8 cellular contexts compared by ENCODE assay signal in the genomic region with DNA sequence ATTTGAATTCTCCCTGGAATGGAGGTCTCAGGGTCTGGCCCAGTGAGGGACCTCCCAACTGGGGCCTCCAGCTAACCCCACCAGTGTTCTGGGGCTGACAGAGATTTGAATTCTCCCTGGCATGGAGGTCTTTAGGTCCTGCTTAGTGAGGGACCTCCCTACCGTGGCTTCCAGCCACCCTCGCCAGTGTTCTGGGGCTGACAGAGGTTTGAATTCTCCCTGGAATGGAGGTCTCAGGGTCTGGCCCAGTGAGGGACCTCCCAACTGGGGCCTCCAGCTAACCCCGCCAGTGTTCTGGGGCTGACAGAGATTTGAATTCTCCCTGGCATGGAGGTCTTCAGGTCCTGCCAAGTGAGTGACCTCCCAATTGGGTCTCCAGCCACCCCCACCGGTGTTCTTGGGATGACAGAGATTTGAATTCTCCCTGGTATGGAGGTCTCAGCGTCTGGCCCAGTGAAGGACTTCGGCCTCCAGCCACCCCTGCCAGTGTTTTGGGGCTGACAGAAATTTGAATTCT.
DNase-seq lines count a peak whose midpoint lies in the region; ATAC-seq, FAIRE-seq and TF ChIP-seq lines count a peak whose summit lies in the region.
"Not testable (repeated sequence)": the region's sequence is repeated elsewhere in the genome, so short reads cannot be mapped to it uniquely, and the experiment has no call there.

No MANE protein-coding gene starts in this region.

- TF ChIP-seq POLR2A in HepG2 (IDR thresholded peaks at IDR 0.05; ENCODE audit: insufficient read depth in 1 of 2, low read depth in 2 of 2, low read length in 2 of 2), result not testable (repeated sequence)

- H3K4me1 Mint-ChIP-seq in activated CD4-positive, alpha-beta memory T cell treated with anti-CD3 and anti-CD28 coated beads for 36 hours (ENCODE audit: low read depth); activated naive CD8-positive, alpha-beta T cell treated with anti-CD3 and anti-CD28 coated beads, Interleukin-2, amount 10 ng/mL, durations not matched to agents 7 days and 5 days: not testable (repeated sequence)

- not testable (repeated sequence) for H3K27ac Mint-ChIP-seq in activated CD4-positive, alpha-beta memory T cell treated with anti-CD3 and anti-CD28 coated beads for 36 hours; activated naive CD8-positive, alpha-beta T cell treated with anti-CD3 and anti-CD28 coated beads, Interleukin-2, amount 10 ng/mL, durations not matched to agents 7 days and 5 days

- H3K79me2 ChIP-seq in HepG2 (ENCODE audit: insufficient read depth, low read length), result not testable (repeated sequence)

- FAIRE-seq in HepG2 (lab: Jason Lieb, UNC); pancreas (lab: Jason Lieb, UNC): not testable (repeated sequence)

- H3K9me3 ChIP-seq in HepG2 (ENCODE audit: low read length); pancreas; aorta (ENCODE audit: control insufficient read depth, low read length): not testable (repeated sequence)

- CTCF ChIA-PET in activated CD4-positive, alpha-beta memory T cell treated with anti-CD3 and anti-CD28 coated beads for 36 hours (lab: Charles Lee); HepG2 (lab: Yijun Ruan, JAX; ENCODE audit: low intra/inter-chr PET ratio, low total read pairs): not testable (repeated sequence)

- not testable (repeated sequence) for H3K27me3 Mint-ChIP-seq in activated CD4-positive, alpha-beta memory T cell treated with anti-CD3 and anti-CD28 coated beads for 36 hours; activated naive CD8-positive, alpha-beta T cell treated with anti-CD3 and anti-CD28 coated beads, Interleukin-2, amount 10 ng/mL, durations not matched to agents 7 days and 5 days

- TF ChIP-seq RAD21 in HepG2 (CRISPR knock-in tag; IDR thresholded peaks at IDR 0.05), result not testable (repeated sequence)

- H3K9me3 Mint-ChIP-seq in activated CD4-positive, alpha-beta memory T cell treated with anti-CD3 and anti-CD28 coated beads for 36 hours; activated naive CD8-positive, alpha-beta T cell treated with anti-CD3 and anti-CD28 coated beads, Interleukin-2, amount 10 ng/mL, durations not matched to agents 7 days and 5 days: not testable (repeated sequence)

- not testable (repeated sequence) for H3K4me3 ChIP-seq in HepG2 (replicated peaks in 1 of 3; ENCODE audit: insufficient read depth in 1 of 3, low read depth in 2 of 3, low read length in 3 of 3); pancreas; aorta (ENCODE audit: low read length in 2 of 2)

- in situ Hi-C loops in HepG2 (cut with HindIII; ENCODE audit: extremely low pct_ligation_motif_present, low pct_unique_long_range_greater_than_20kb), result not testable (repeated sequence)

- H3K4me2 ChIP-seq in HepG2 (ENCODE audit: low read depth, low read length), result not testable (repeated sequence)

- POLR2A ChIA-PET in activated CD4-positive, alpha-beta memory T cell treated with anti-CD3 and anti-CD28 coated beads for 36 hours (lab: Charles Lee); activated naive CD8-positive, alpha-beta T cell treated with anti-CD3 and anti-CD28 coated beads, Interleukin-2, amount 10 ng/mL, durations not matched to agents 7 days and 5 days (lab: Charles Lee); HepG2 (lab: Yijun Ruan, JAX): not testable (repeated sequence)

- not testable (repeated sequence) for H4K20me1 ChIP-seq in HepG2 (ENCODE audit: insufficient read depth, low read length)

- intact Hi-C loops in activated CD4-positive, alpha-beta memory T cell treated with anti-CD3 and anti-CD28 coated beads for 36 hours (cut with micrococcal nuclease); cardiac septum (cut with DNase I); HepG2 (cut with micrococcal nuclease; ENCODE audit: unreplicated experiment); pancreas (cut with DNase I); aorta (cut with DNase I): not testable (repeated sequence)

- 84% methylated on average over 6 of the region's 6 CpGs for WGBS in HepG2 (ENCODE audit: low lambda C conversion rate)
- 93 to 97% methylated on average over 5 to 6 of the region's 6 CpGs for WGBS in pancreas, 2 donors
- 95 to 97% methylated on average over 6 of the region's 6 CpGs for WGBS in aorta, 2 donors

- H3K4me1 ChIP-seq in HepG2 (ENCODE audit: insufficient read depth, low read length); pancreas; aorta (ENCODE audit: control insufficient read depth in 1 of 2, insufficient read depth in 2 of 2, low read length in 2 of 2): not testable (repeated sequence)

- H3K27ac ChIP-seq in HepG2 (ENCODE audit: extremely low read length, insufficient read depth, low read length); pancreas; aorta (ENCODE audit: low read depth in 1 of 2, low read length in 2 of 2): not testable (repeated sequence)

- H3K36me3 ChIP-seq in HepG2 (replicated peaks in 1 of 2; ENCODE audit: control insufficient read depth in 1 of 2, insufficient read depth in 2 of 2, low read length in 2 of 2); pancreas; aorta (ENCODE audit: control insufficient read depth in 1 of 2, insufficient read depth in 2 of 2, low read length in 1 of 2): not testable (repeated sequence)

- H3K27me3 ChIP-seq in HepG2 (ENCODE audit: control insufficient read depth in 1 of 2, insufficient read depth in 2 of 2, low read length in 2 of 2); pancreas; aorta (ENCODE audit: control insufficient read depth in 1 of 2, insufficient read depth in 2 of 2, low read length in 1 of 2): not testable (repeated sequence)

- not testable (repeated sequence) for H3K9ac ChIP-seq in HepG2 (ENCODE audit: insufficient read depth, low read depth, low read length)

- not testable (repeated sequence) for TF ChIP-seq CTCF in HepG2 (CRISPR knock-in tag; IDR thresholded peaks at IDR 0.05); pancreas (IDR thresholded peaks at IDR 0.05)

- TSS peak; percentile 35 for BruUV-seq in HepG2 (replicated peaks; lab: Mats Ljungman, UMichigan)

- DNase-seq in NCI-H226 (peak; percentile 0), cardiac septum (ENCODE audit: low spot score) (peak; percentile 71), pancreas (peak in 4 of 6 donors; percentile 3 to 31 (median 8)), aorta (peak; percentile 11 to 62)
- DNase-seq in activated CD4-positive, alpha-beta memory T cell treated with anti-CD3 and anti-CD28 coated beads for 36 hours, result peak; percentile 7
- peak; percentile 25 for DNase-seq in activated naive CD8-positive, alpha-beta T cell treated with anti-CD3 and anti-CD28 coated beads, Interleukin-2, amount 10 ng/mL, durations not matched to agents 7 days and 5 days
- not testable (repeated sequence) for DNase-seq in HepG2 (ENCODE audit: low spot score)
- peak; percentile 1 for DNase-seq in stimulated activated CD4-positive, alpha-beta T cell treated with anti-CD3 and anti-CD28 coated beads, Interleukin-15, amount 100 ng/mL, for 24 hours

- H3K4me3 Mint-ChIP-seq in activated CD4-positive, alpha-beta memory T cell treated with anti-CD3 and anti-CD28 coated beads for 36 hours; activated naive CD8-positive, alpha-beta T cell treated with anti-CD3 and anti-CD28 coated beads, Interleukin-2, amount 10 ng/mL, durations not matched to agents 7 days and 5 days: not testable (repeated sequence)

- H2AFZ ChIP-seq in HepG2 (ENCODE audit: low read length), result not testable (repeated sequence)

- TF ChIP-seq EP300 in HepG2 (IDR thresholded peaks at IDR 0.05; ENCODE audit: low read depth in 2 of 2, low read length in 2 of 2); HepG2 (CRISPR knock-in tag; IDR thresholded peaks at IDR 0.05; ENCODE audit: borderline replicate concordance): not testable (repeated sequence)

- not testable (repeated sequence) for H3K36me3 Mint-ChIP-seq in activated CD4-positive, alpha-beta memory T cell treated with anti-CD3 and anti-CD28 coated beads for 36 hours; activated naive CD8-positive, alpha-beta T cell treated with anti-CD3 and anti-CD28 coated beads, Interleukin-2, amount 10 ng/mL, durations not matched to agents 7 days and 5 days

- not testable (repeated sequence) for ATAC-seq in activated naive CD8-positive, alpha-beta T cell treated with anti-CD3 and anti-CD28 coated beads, Interleukin-2, amount 10 ng/mL, durations not matched to agents 7 days and 5 days (ENCODE audit: low read depth); HepG2; pancreas; aorta (ENCODE audit: low FRiP score)
